Comparison of ENCODE assay signal across 10 cellular contexts in genomic region chr3:125310623-125311076, GRCh38.
A peak's percentile ranks its signal among the peaks of the same experiment; 100 is the strongest.
DNase-seq lines count a peak whose midpoint lies in the region; ATAC-seq and TF ChIP-seq lines count a peak whose summit lies in the region.
"Had no signal": no experiment of that assay in that cellular context is flagged by ENCODE, and none has a peak within 500 bp of the region (broad histone marks: within the 10 kb centered on the region; RNA-seq: fewer than 3 reads in every experiment).

No MANE protein-coding gene starts in this region.

- no peaks in the 10 kb centered on the region for H3K4me1 ChIP-seq in Peyer's patch

- peak overlapping the region; percentile 81 to 90 for H3K4me3 Mint-ChIP-seq in CD14-positive monocyte
- no peak overlapping the region for H3K4me3 Mint-ChIP-seq in osteocyte (ENCODE audit: unreplicated experiment)

- H3K27ac Mint-ChIP-seq in CD14-positive monocyte, result peak overlapping the region; percentile 67 to 93 (median 84)
- peak overlapping the region; percentile 28 for H3K27ac Mint-ChIP-seq in osteocyte (ENCODE audit: unreplicated experiment)

- peaks cover 17% of the 10 kb centered on the region for H3K4me1 Mint-ChIP-seq in CD14-positive monocyte
- peaks cover 10% of the 10 kb centered on the region for H3K4me1 Mint-ChIP-seq in osteocyte (ENCODE audit: unreplicated experiment)

- H3K27me3 Mint-ChIP-seq in CD14-positive monocyte (ENCODE audit: low read depth in 3 of 3), result no peaks in the 10 kb centered on the region
- no peaks in the 10 kb centered on the region for H3K27me3 Mint-ChIP-seq in osteocyte (ENCODE audit: unreplicated experiment)

- H3K9me3 Mint-ChIP-seq in CD14-positive monocyte (no peaks in the 10 kb centered on the region), osteocyte (ENCODE audit: unreplicated experiment) (peaks cover 8% of the 10 kb centered on the region)

- H3K27me3 ChIP-seq in Peyer's patch, result no peaks in the 10 kb centered on the region

- H3K4me3 ChIP-seq in Peyer's patch, result peak overlapping the region in 3 of 4 donors; percentile 4 to 42 (median 32)

- intact Hi-C loops in CD14-positive monocyte (cut with micrococcal nuclease), result no loop called here

- TF ChIP-seq CTCF in CD14-positive monocyte (IDR thresholded peaks at IDR 0.05) (no peak), Peyer's patch (IDR thresholded peaks at IDR 0.05) (no peak), osteocyte (IDR thresholded peaks at IDR 0.05) (no peak)

- DNase-seq in CD14-positive monocyte (ENCODE audit: low spot score) (peak; percentile 50), Peyer's patch (peak in 1 of 3 donors; percentile 50), osteocyte (ENCODE audit: extremely low spot score, unreplicated experiment) (no peak), D341Med (ENCODE audit: low spot score) (no peak), AG20443 (ENCODE audit: low spot score) (no peak)
- peak; percentile 51 for DNase-seq in activated naive CD4-positive, alpha-beta T cell treated with Interleukin-2 at 50 U/mL for 16 hours

- no peak for ATAC-seq in HG03521 (IDR thresholded peaks at IDR 0.05; ENCODE audit: unreplicated experiment)
- ATAC-seq in esophagus mucosa, result no peak

- peaks cover 0 to 10% (median 0%) of the 10 kb centered on the region in 3 donors for H3K36me3 ChIP-seq in Peyer's patch

- H3K36me3 Mint-ChIP-seq in CD14-positive monocyte (peaks cover 33 to 54% of the 10 kb centered on the region in 2 donors), osteocyte (ENCODE audit: unreplicated experiment) (peaks cover 52% of the 10 kb centered on the region)

- no peak for TF ChIP-seq POLR2A in Peyer's patch (IDR thresholded peaks at IDR 0.05)

- H3K27ac ChIP-seq in Peyer's patch, result peak overlapping the region in 2 of 4 donors; percentile 55 to 69
- H3K27ac ChIP-seq: C4-2B, VCaP had no signal

- no peaks in the 10 kb centered on the region for H3K9me3 ChIP-seq in Peyer's patch

Comparison
In these comparisons a context has a peak if more than half of its experiments do, and no peak if none do; other contexts are left out.
1. DNase-seq: peak in CD14-positive monocyte (single experiment) and activated naive CD4-positive, alpha-beta T cell treated with Interleukin-2 at 50 U/mL for 16 hours (single experiment); none in osteocyte (single experiment), D341Med (single experiment) and AG20443 (single experiment).